Comparison of ENCODE assay signal across 14 cellular contexts in genomic region chr2:30268296-30268871, GRCh38. TPM values are rescaled to one million over a fixed set of nuclear protein-coding genes. Genes with fewer than 3 reads are reported as not detected.
A peak's percentile ranks its signal among the peaks of the same experiment; 100 is the strongest.
DNase-seq lines count a peak whose midpoint lies in the region; ATAC-seq and TF ChIP-seq lines count a peak whose summit lies in the region.
"Had no signal": no experiment of that assay in that cellular context is flagged by ENCODE, and none has a peak within 500 bp of the region (broad histone marks: within the 10 kb centered on the region; RNA-seq: fewer than 3 reads in every experiment).

No MANE protein-coding gene starts in this region.

- H3K27ac Mint-ChIP-seq in WTC11, result no peak overlapping the region
- peak overlapping the region; percentile 93 to 94 for H3K27ac Mint-ChIP-seq in natural killer cell

- ATAC-seq in WTC11, result peak; percentile 21
- ATAC-seq in natural killer cell, result no peak
- no peak for ATAC-seq in HG03565 (IDR thresholded peaks at IDR 0.05; ENCODE audit: unreplicated experiment)
- ATAC-seq: HepG2 had no signal

- H3K36me3 Mint-ChIP-seq in WTC11 (no peaks in the 10 kb centered on the region), natural killer cell (no peaks in the 10 kb centered on the region)

- H3K4me3 ChIP-seq in effector memory CD4-positive, alpha-beta T cell (ENCODE audit: insufficient read depth, low read depth, low read length, poor library complexity, severe bottlenecking), result no peak overlapping the region

- TF ChIP-seq CTCF in WTC11 (IDR thresholded peaks at IDR 0.05) (no peak), natural killer cell (IDR thresholded peaks at IDR 0.05) (no peak)

- no peaks in the 10 kb centered on the region for H3K36me3 ChIP-seq in effector memory CD4-positive, alpha-beta T cell (ENCODE audit: control insufficient read depth, insufficient read depth, low read length)

- H3K27me3 ChIP-seq in effector memory CD4-positive, alpha-beta T cell (replicated peaks; ENCODE audit: control insufficient read depth, insufficient read depth, low read length, poor library complexity, severe bottlenecking), result no peaks in the 10 kb centered on the region

- peaks cover 28% of the 10 kb centered on the region for H3K4me1 Mint-ChIP-seq in WTC11
- peaks cover 56 to 60% of the 10 kb centered on the region in 2 donors for H3K4me1 Mint-ChIP-seq in natural killer cell

- peak overlapping the region; percentile 38 for H3K27ac ChIP-seq in effector memory CD4-positive, alpha-beta T cell (ENCODE audit: insufficient read depth, low read length, poor library complexity, severe bottlenecking)
- H3K27ac ChIP-seq: 22Rv1, C4-2B had no signal

- H3K4me1 ChIP-seq in effector memory CD4-positive, alpha-beta T cell (ENCODE audit: control insufficient read depth, insufficient read depth, low read length, poor library complexity, severe bottlenecking), result peaks cover 42% of the 10 kb centered on the region

- H3K27me3 Mint-ChIP-seq in WTC11 (ENCODE audit: low read depth), result no peaks in the 10 kb centered on the region
- no peaks in the 10 kb centered on the region for H3K27me3 Mint-ChIP-seq in natural killer cell (ENCODE audit: low read depth in 2 of 2)

- H3K4me3 Mint-ChIP-seq in WTC11 (no peak overlapping the region), natural killer cell (no peak overlapping the region)

- intact Hi-C loops in natural killer cell (cut with micrococcal nuclease), result no loop called here

- DNase-seq in DMS 273 (lab: John Stamatoyannopoulos, UW; ENCODE audit: unreplicated experiment) (peak; percentile 36), DMS 273 treated with DMSO at 0.1 percent for 48 hours (lab: John Stamatoyannopoulos, UW) (no peak), WTC11 (ENCODE audit: low spot score) (no peak), natural killer cell (no peak), DMS153 (lab: John Stamatoyannopoulos, UW) (no peak), NCI-H187 (lab: John Stamatoyannopoulos, UW) (no peak)
- DNase-seq in effector memory CD4-positive, alpha-beta T cell, result no peak
- DNase-seq: amniotic stem cell, cortex of kidney, SHP77 treated with DMSO at 0.1 percent for 48 hours had no signal

- no peaks in the 10 kb centered on the region for H3K9me3 ChIP-seq in effector memory CD4-positive, alpha-beta T cell (ENCODE audit: control insufficient read depth, low read length)

- CTCF ChIA-PET in WTC11 (lab: Charles Lee), result interaction anchor here (0.8 to 1.6 kb wide), 2 partner anchors 29 to 443 kb away, joined by 3 to 9 read pairs; no protein-coding TSS in a partner anchor

- H3K9me3 Mint-ChIP-seq in WTC11 (peaks cover 8% of the 10 kb centered on the region), natural killer cell (no peaks in the 10 kb centered on the region)

- POLR2A ChIA-PET in WTC11 (lab: Charles Lee), result no interaction called here

TF ChIP-seq in WTC11, 78 proteins besides CTCF, POLR2A, EP300 and RAD21:
- no peak for TF ChIP-seq ZNF263 (CRISPR knock-in tag; IDR thresholded peaks at IDR 0.05; ENCODE audit: low read depth)
- TF ChIP-seq HMGA2 (CRISPR knock-in tag; IDR thresholded peaks at IDR 0.05), result no peak
- no peak for TF ChIP-seq OVOL2 (CRISPR knock-in tag; IDR thresholded peaks at IDR 0.05; ENCODE audit: borderline replicate concordance)
- TF ChIP-seq ZNF532 (CRISPR knock-in tag; IDR thresholded peaks at IDR 0.05; ENCODE audit: borderline replicate concordance), result no peak
TF ChIP-seq in WTC11: peak in this region for 0.

RNA-seq across cellular contexts. Expression of gene LBH, which starts 37.0 kb away (rescaled TPM):
- total RNA-seq in WTC11 (2021), result 30.8 to 47.3 TPM (median 34.7 TPM) in 3 replicates
- total RNA-seq in natural killer cell, result 100 to 1,000 TPM; 157 to 197 (median 158) TPM
